Comparison of ENCODE assay signal across 1 cellular context in the genomic region with DNA sequence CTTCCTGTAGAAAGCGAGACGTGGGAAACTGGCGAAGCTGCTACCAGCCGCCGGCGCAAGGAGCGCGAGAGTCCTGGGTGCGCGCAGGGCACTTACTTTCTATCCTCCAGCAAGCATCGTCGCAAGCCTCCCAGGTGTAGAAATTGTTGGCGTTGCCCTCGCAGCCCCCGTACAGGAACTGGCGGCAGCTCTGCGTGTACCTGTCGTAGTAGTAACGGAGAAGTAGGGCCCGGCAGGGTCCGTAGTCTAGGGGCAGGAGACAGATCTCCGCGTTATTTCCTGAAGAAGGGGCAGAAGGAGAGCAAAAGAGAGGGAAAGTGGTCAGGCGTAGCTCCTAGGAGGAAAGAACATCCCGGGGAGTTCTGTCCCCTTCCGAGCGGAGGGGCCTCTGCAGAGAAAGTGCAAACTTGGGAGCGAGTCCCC.
TF ChIP-seq lines count a peak whose summit lies in the region.

No MANE protein-coding gene starts in this region.

TF ChIP-seq in endothelial cell of umbilical vein, 7 proteins besides CTCF, POLR2A, EP300 and RAD21:
- TF ChIP-seq POLR2AphosphoS5 (IDR thresholded peaks at IDR 0.05; ENCODE audit: insufficient read depth, low read depth, low read length) (no peak), GATA2 (IDR thresholded peaks at IDR 0.05; ENCODE audit: insufficient read depth, insufficient read length, low read depth, low read length) (no peak), FOS (IDR thresholded peaks at IDR 0.05; ENCODE audit: borderline replicate concordance, insufficient read depth, low read length) (no peak), MYC (IDR thresholded peaks at IDR 0.05; ENCODE audit: low read depth, low read length) (no peak), EZH2 (IDR thresholded peaks at IDR 0.05; ENCODE audit: borderline replicate concordance, low read depth, low read length, severe bottlenecking) (no peak), JUN (IDR thresholded peaks at IDR 0.05; ENCODE audit: borderline replicate concordance, insufficient read depth, insufficient read length, low read depth) (no peak)
- TF ChIP-seq, protein P1, sequence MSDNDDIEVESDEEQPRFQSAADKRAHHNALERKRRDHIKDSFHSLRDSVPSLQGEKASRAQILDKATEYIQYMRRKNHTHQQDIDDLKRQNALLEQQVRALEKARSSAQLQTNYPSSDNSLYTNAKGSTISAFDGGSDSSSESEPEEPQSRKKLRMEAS (IDR thresholded peaks at IDR 0.05; ENCODE audit: insufficient read depth, insufficient read length), result no peak
